In genomic region chr18:46416706-46417638, GRCh38 we compare ENCODE assay signal across 9 cellular contexts.
A peak's percentile ranks its signal among the peaks of the same experiment; 100 is the strongest.
DNase-seq lines count a peak whose midpoint lies in the region; ATAC-seq, FAIRE-seq and TF ChIP-seq lines count a peak whose summit lies in the region.
"Had no signal": no experiment of that assay in that cellular context is flagged by ENCODE, and none has a peak within 500 bp of the region (broad histone marks: within the 10 kb centered on the region; RNA-seq: fewer than 3 reads in every experiment).

No MANE protein-coding gene starts in this region.

- no peak overlapping the region for H3K27ac ChIP-seq in esophagus squamous epithelium

- intact Hi-C loops in esophagus squamous epithelium (cut with DNase I): no loop called here

- no peaks in the 10 kb centered on the region for H3K27me3 ChIP-seq in bronchial epithelial cell (ENCODE audit: control insufficient read depth, insufficient read depth, low read length)
- no peaks in the 10 kb centered on the region for H3K27me3 ChIP-seq in esophagus squamous epithelium

- TF ChIP-seq POLR2A in esophagus squamous epithelium (IDR thresholded peaks at IDR 0.05): no peak

- H3K36me3 ChIP-seq in bronchial epithelial cell (ENCODE audit: control insufficient read depth, insufficient read depth, low read length): no peaks in the 10 kb centered on the region
- H3K36me3 ChIP-seq in esophagus squamous epithelium: no peaks in the 10 kb centered on the region

- FAIRE-seq in bronchial epithelial cell (lab: Jason Lieb, UNC): peak; percentile 55

- peak; percentile 16 for DNase-seq in EH (ENCODE audit: low read depth)
- peak; percentile 6 for DNase-seq in HT-29 (ENCODE audit: low spot score)
- DNase-seq in bronchial epithelial cell (ENCODE audit: low read depth): no peak
- DNase-seq in GM10266 (ENCODE audit: extremely low spot score): no peak
- DNase-seq in esophagus squamous epithelium (lab: John Stamatoyannopoulos, UW): no peak
- no peak for DNase-seq in AG08396 (ENCODE audit: low spot score)
- DNase-seq in omental fat pad (ENCODE audit: low spot score): no peak
- DNase-seq: activated naive CD4-positive, alpha-beta T cell treated with anti-CD3 and anti-CD28 coated beads, Interleukin-2, amount 50 U/mL, for 16 hours had no signal

- H3K4me1 ChIP-seq in esophagus squamous epithelium: peaks cover 21 to 66% (median 49%) of the 10 kb centered on the region in 3 donors

- peak; percentile 62 for ATAC-seq in GM19328 (IDR thresholded peaks at IDR 0.05; ENCODE audit: unreplicated experiment)
- ATAC-seq in omental fat pad (ENCODE audit: low FRiP score): no peak

- TF ChIP-seq CTCF in bronchial epithelial cell (IDR thresholded peaks at IDR 0.05; ENCODE audit: insufficient read depth, low read length, severe bottlenecking): no peak
- no peak for TF ChIP-seq CTCF in GM10266 (IDR thresholded peaks at IDR 0.05; ENCODE audit: control insufficient read depth, insufficient read depth, low read depth, missing control alignments)
- no peak for TF ChIP-seq CTCF in esophagus squamous epithelium (IDR thresholded peaks at IDR 0.05)
- no peak for TF ChIP-seq CTCF in omental fat pad (IDR thresholded peaks at IDR 0.05)

- no peak overlapping the region for H3K4me3 ChIP-seq in bronchial epithelial cell (ENCODE audit: low read depth, low read length)
- H3K4me3 ChIP-seq in esophagus squamous epithelium: no peak overlapping the region

- 77 to 83% methylated on average over 3 to 4 of the region's 4 CpGs for WGBS in esophagus squamous epithelium, 2 donors

- no peaks in the 10 kb centered on the region for H3K9me3 ChIP-seq in esophagus squamous epithelium

Comparison
In these comparisons a context has a peak if more than half of its experiments do, and no peak if none do; other contexts are left out.
1. DNase-seq: peak in EH (single experiment) and HT-29 (single experiment); none in bronchial epithelial cell (single experiment), GM10266 (single experiment), esophagus squamous epithelium (single experiment), AG08396 (single experiment) and omental fat pad (single experiment).